In the genomic region with DNA sequence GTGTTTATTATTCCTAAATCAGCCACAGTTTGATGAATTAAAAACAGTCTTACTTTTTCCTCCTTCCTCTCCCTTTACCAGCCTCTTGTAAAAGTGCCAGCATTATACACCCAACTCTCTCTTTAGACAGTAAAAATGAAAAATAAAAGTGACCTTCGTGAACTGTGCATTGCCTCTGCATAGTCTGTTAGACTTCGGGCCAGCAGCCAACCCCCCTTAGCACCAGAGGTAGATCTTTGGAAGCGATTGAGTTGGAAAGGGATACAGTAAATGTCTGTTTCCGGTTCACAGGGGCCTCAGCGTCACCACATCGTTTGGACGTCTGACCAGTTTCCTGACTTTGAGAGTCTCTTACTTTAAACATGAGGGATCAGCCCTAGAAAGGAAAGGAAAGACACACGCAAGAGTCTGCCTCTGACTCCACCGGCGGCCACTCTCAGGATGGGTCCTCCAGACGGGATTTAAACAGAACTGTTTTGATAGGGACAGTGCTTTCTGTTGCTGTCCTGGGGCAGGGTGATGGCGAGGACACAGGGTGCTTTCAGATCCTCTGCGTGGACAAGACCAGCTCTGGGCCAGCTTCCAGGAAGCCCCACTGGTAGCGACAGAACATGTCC, we compare ENCODE assay signal across 10 cellular contexts.
DNase-seq lines count a peak whose midpoint lies in the region; ATAC-seq and TF ChIP-seq lines count a peak whose summit lies in the region.
"Had no signal": no experiment of that assay in that cellular context is flagged by ENCODE, and none has a peak within 500 bp of the region (broad histone marks: within the 10 kb centered on the region; RNA-seq: fewer than 3 reads in every experiment).

No MANE protein-coding gene starts in this region.

- H3K9me3 ChIP-seq in AG04450 (ENCODE audit: control insufficient read depth, insufficient read depth, low read length) (no peaks in the 10 kb centered on the region), esophagus (ENCODE audit: control insufficient read depth in 2 of 2, insufficient read depth in 1 of 2, low read depth in 1 of 2, low read length in 1 of 2) (no peaks in the 10 kb centered on the region)
- H3K9me3 ChIP-seq in CD4-positive, alpha-beta T cell (ENCODE audit: control insufficient read depth, low read length), result no peaks in the 10 kb centered on the region

- H3K36me3 ChIP-seq in esophagus (ENCODE audit: control insufficient read depth in 2 of 2, insufficient read depth in 2 of 2, low read length in 1 of 2), result no peaks in the 10 kb centered on the region
- H3K36me3 ChIP-seq: BLaER1 had no signal

- intact Hi-C loops in CD4-positive, alpha-beta T cell (cut with DNase I, micrococcal nuclease), result no loop called here

- H3K4me1 ChIP-seq in esophagus (ENCODE audit: control insufficient read depth in 2 of 2, insufficient read depth in 2 of 2, low read length in 1 of 2), result peaks cover 0 to 2% of the 10 kb centered on the region in 2 donors
- H3K4me1 ChIP-seq: BLaER1 had no signal

- H3K27me3 ChIP-seq in AG04450 (ENCODE audit: control insufficient read depth, insufficient read depth, low read length) (no peaks in the 10 kb centered on the region), esophagus (ENCODE audit: control insufficient read depth in 1 of 2, insufficient read depth in 2 of 2, low read length in 2 of 2) (no peaks in the 10 kb centered on the region)
- no peaks in the 10 kb centered on the region for H3K27me3 ChIP-seq in CD4-positive, alpha-beta T cell (ENCODE audit: control insufficient read depth, insufficient read depth, low read length)
- H3K27me3 ChIP-seq: BLaER1 had no signal

- H3K4me3 ChIP-seq in AG04450 (ENCODE audit: low read depth, low read length) (no peak overlapping the region; the same call in 1 of the 2 replicates), esophagus (ENCODE audit: low read depth in 1 of 2, low read length in 2 of 2) (no peak overlapping the region)
- H3K4me3 ChIP-seq: BLaER1 had no signal

- H3K9me3 Mint-ChIP-seq in CD4-positive, alpha-beta T cell, result no peaks in the 10 kb centered on the region

- TF ChIP-seq CTCF in AG04450 (IDR thresholded peaks at IDR 0.05; ENCODE audit: low read depth, low read length), result no peak
- TF ChIP-seq CTCF in CD4-positive, alpha-beta T cell (IDR thresholded peaks at IDR 0.05), result no peak

- DNase-seq in AG04450 (ENCODE audit: low read depth, low spot score), result peak; percentile 49
- peak; percentile 96 for DNase-seq in RPMI7951 (ENCODE audit: low read depth)
- peak; percentile 16 for DNase-seq in mucosa of gallbladder (ENCODE audit: low spot score)
- no peak for DNase-seq in CD4-positive, alpha-beta T cell
- DNase-seq in HUDEP-2 (lab: John Stamatoyannopoulos, UW; ENCODE audit: unreplicated experiment in 76 of 76), result no peak
- DNase-seq: stimulated activated CD4-positive, alpha-beta T cell treated with anti-CD3 and anti-CD28 coated beads, Interleukin-4, amount 100 ng/mL, for 4 hours had no signal

- no peaks in the 10 kb centered on the region for H3K36me3 Mint-ChIP-seq in CD4-positive, alpha-beta T cell (ENCODE audit: low read depth)

- H3K27ac ChIP-seq in AG04450 (ENCODE audit: low read depth, low read length) (peak overlapping the region; percentile 99), esophagus (ENCODE audit: low read depth in 2 of 2, low read length in 1 of 2) (peak overlapping the region; percentile 33 to 42)
- no peak overlapping the region for H3K27ac ChIP-seq in CD4-positive, alpha-beta T cell (ENCODE audit: low read depth, low read length)
- H3K27ac ChIP-seq: BLaER1 had no signal

- WGBS in esophagus, 2 donors, result 57 to 58% methylated on average over 14 of the region's 14 CpGs

- no peak for ATAC-seq in CD4-positive, alpha-beta T cell (ENCODE audit: poor library complexity)
- no peak for ATAC-seq in HG03439 (IDR thresholded peaks at IDR 0.05; ENCODE audit: unreplicated experiment)
- no peak for ATAC-seq in HG02840 (IDR thresholded peaks at IDR 0.05; ENCODE audit: low FRiP score, unreplicated experiment)

- POLR2A ChIA-PET in AG04450 (lab: Yijun Ruan, JAX), result no interaction called here
- POLR2A ChIA-PET in CD4-positive, alpha-beta T cell (lab: Charles Lee), result no interaction called here

- CTCF ChIA-PET in AG04450 (lab: Charles Lee), result no interaction called here
- CTCF ChIA-PET in CD4-positive, alpha-beta T cell (lab: Charles Lee), result no interaction called here

- H3K4me1 Mint-ChIP-seq in CD4-positive, alpha-beta T cell (ENCODE audit: low read depth), result no peaks in the 10 kb centered on the region

- H3K4me3 Mint-ChIP-seq in CD4-positive, alpha-beta T cell, result no peak overlapping the region

- H3K27me3 Mint-ChIP-seq in CD4-positive, alpha-beta T cell, result no peaks in the 10 kb centered on the region

- H3K27ac Mint-ChIP-seq in CD4-positive, alpha-beta T cell, result no peak overlapping the region

Comparison
In these comparisons a context has a peak if more than half of its experiments do, and no peak if none do; other contexts are left out.
1. DNase-seq: peak in AG04450 (single experiment), RPMI7951 (single experiment) and mucosa of gallbladder (single experiment); none in CD4-positive, alpha-beta T cell (0 of 10) and HUDEP-2 (0 of 76).